Comparison of ENCODE assay signal across 14 cellular contexts in the genomic region with DNA sequence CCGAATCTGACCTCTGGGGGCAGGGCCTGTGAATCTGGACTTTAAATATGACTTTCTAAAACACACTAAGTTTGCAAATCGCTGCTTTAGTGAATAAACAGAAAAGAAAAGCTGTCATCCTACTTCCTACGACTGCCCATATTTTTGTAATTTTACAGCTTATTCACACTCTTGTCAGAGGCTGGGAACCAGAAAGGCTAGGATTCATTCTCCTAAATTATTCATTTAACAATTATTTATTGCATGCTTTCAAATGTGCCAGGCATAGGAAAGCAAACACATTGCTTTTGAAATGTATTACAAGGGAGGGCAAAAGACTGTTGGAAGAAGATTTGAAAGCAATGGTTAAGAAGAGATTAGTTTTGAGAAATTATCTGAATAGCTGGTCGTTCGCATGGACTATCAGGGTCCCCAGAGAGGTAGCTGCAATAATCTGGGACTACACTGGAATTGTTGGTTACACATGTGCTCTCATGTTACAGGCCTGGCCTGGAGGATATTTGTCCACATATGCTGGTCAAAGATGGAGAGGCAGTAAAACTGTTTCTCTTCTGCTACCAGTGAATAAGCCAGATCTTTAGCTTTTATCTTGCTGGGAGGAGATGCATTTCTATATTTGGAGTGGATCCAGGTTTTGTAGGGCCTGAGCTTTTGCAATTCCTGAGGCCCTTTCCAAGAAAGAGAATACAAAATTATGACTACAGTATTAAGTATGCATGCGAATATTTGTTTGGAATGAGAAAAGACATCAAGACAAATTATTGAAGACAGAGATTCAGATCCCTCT.
A peak's percentile ranks its signal among the peaks of the same experiment; 100 is the strongest.
DNase-seq lines count a peak whose midpoint lies in the region; ATAC-seq and TF ChIP-seq lines count a peak whose summit lies in the region.
"Had no signal": no experiment of that assay in that cellular context is flagged by ENCODE, and none has a peak within 500 bp of the region (broad histone marks: within the 10 kb centered on the region; RNA-seq: fewer than 3 reads in every experiment).

No MANE protein-coding gene starts in this region.

- H3K9me2 ChIP-seq in MM.1S (replicated peaks; ENCODE audit: insufficient read depth, low read length) = no peaks in the 10 kb centered on the region

- no peak overlapping the region for H3K4me3 ChIP-seq in MM.1S (ENCODE audit: low read length)

- TF ChIP-seq CTCF in AG09319 (IDR thresholded peaks at IDR 0.05; ENCODE audit: low read depth, low read length) (no peak), MM.1S (IDR thresholded peaks at IDR 0.05; ENCODE audit: low read length) (no peak), nephron (IDR thresholded peaks at IDR 0.05; ENCODE audit: unreplicated experiment in 3 of 3) (no peak)

- no peaks in the 10 kb centered on the region for H4K20me1 ChIP-seq in MM.1S (ENCODE audit: insufficient read depth, low read length)

- peaks cover 20% of the 10 kb centered on the region for H3K4me1 Mint-ChIP-seq in nephron
- no peaks in the 10 kb centered on the region for H3K4me1 Mint-ChIP-seq in activated naive CD8-positive, alpha-beta T cell treated with anti-CD3 and anti-CD28 coated beads, Interleukin-2, amount 50 U/mL, for 24 hours
- H3K4me1 Mint-ChIP-seq: activated CD4-positive, alpha-beta T cell treated with anti-CD3 and anti-CD28 coated beads, Interleukin-2, amount 10 ng/mL, durations not matched to agents 24 days and 14 days had no signal

- H3K79me2 ChIP-seq in MM.1S (ENCODE audit: low read length) = no peaks in the 10 kb centered on the region

- no peaks in the 10 kb centered on the region for H3K9me3 Mint-ChIP-seq in nephron
- no peaks in the 10 kb centered on the region for H3K9me3 Mint-ChIP-seq in activated naive CD8-positive, alpha-beta T cell treated with anti-CD3 and anti-CD28 coated beads, Interleukin-2, amount 50 U/mL, for 24 hours
- H3K9me3 Mint-ChIP-seq: activated CD4-positive, alpha-beta T cell treated with anti-CD3 and anti-CD28 coated beads, Interleukin-2, amount 10 ng/mL, durations not matched to agents 24 days and 14 days had no signal

- H3K27me3 ChIP-seq in MM.1S (replicated peaks; ENCODE audit: insufficient read depth, low read length) = no peaks in the 10 kb centered on the region

- DNase-seq in AG09319 (ENCODE audit: extremely low read depth, low read depth) = peak; percentile 82
- DNase-seq in MM.1S = no peak
- peak; percentile 90 for DNase-seq in fibroblast of gingiva (ENCODE audit: low read depth)
- DNase-seq in activated naive CD8-positive, alpha-beta T cell treated with anti-CD3 and anti-CD28 coated beads, Interleukin-2, amount 50 U/mL, for 24 hours = no peak
- no peak for DNase-seq in activated CD4-positive, alpha-beta T cell treated with anti-CD3 and anti-CD28 coated beads, Interleukin-2, amount 50 U/mL, for 4 hours
- DNase-seq: activated CD4-positive, alpha-beta T cell treated with anti-CD3 and anti-CD28 coated beads, Interleukin-2, amount 10 ng/mL, durations not matched to agents 24 days and 14 days; activated effector memory CD4-positive, alpha-beta T cell treated with Interleukin-2 at 50 U/mL for 16 hours; cortex of kidney; stimulated activated CD4-positive, alpha-beta T cell treated with anti-CD3 and anti-CD28 coated beads, Interleukin-2, amount 100 ng/mL, for 48 hours; stimulated activated naive CD4-positive, alpha-beta T cell treated with Interleukin-2 at 50 U/mL for 16 hours had no signal

- no peaks in the 10 kb centered on the region for H3K4me1 ChIP-seq in MM.1S (ENCODE audit: low read length)

- no peaks in the 10 kb centered on the region for H3K9me3 ChIP-seq in MM.1S (replicated peaks; ENCODE audit: insufficient read depth, low read length)

- H3K4me3 Mint-ChIP-seq in nephron = no peak overlapping the region
- no peak overlapping the region for H3K4me3 Mint-ChIP-seq in activated naive CD8-positive, alpha-beta T cell treated with anti-CD3 and anti-CD28 coated beads, Interleukin-2, amount 50 U/mL, for 24 hours
- H3K4me3 Mint-ChIP-seq: activated CD4-positive, alpha-beta T cell treated with anti-CD3 and anti-CD28 coated beads, Interleukin-2, amount 10 ng/mL, durations not matched to agents 24 days and 14 days had no signal

- H3K27ac Mint-ChIP-seq in nephron = peak overlapping the region; percentile 89 to 95 (median 95)
- H3K27ac Mint-ChIP-seq in activated naive CD8-positive, alpha-beta T cell treated with anti-CD3 and anti-CD28 coated beads, Interleukin-2, amount 50 U/mL, for 24 hours = no peak overlapping the region
- H3K27ac Mint-ChIP-seq: activated CD4-positive, alpha-beta T cell treated with anti-CD3 and anti-CD28 coated beads, Interleukin-2, amount 10 ng/mL, durations not matched to agents 24 days and 14 days had no signal

- no peaks in the 10 kb centered on the region for H3K36me3 ChIP-seq in MM.1S (replicated peaks; ENCODE audit: insufficient read depth, low read length)

- ATAC-seq in GM19452 (IDR thresholded peaks at IDR 0.05; ENCODE audit: unreplicated experiment) = no peak
- no peak for ATAC-seq in activated naive CD8-positive, alpha-beta T cell treated with anti-CD3 and anti-CD28 coated beads, Interleukin-2, amount 50 U/mL, for 24 hours
- ATAC-seq in GM21526 (IDR thresholded peaks at IDR 0.05; ENCODE audit: low FRiP score, unreplicated experiment) = no peak
- ATAC-seq: left lobe of liver had no signal

- H3K36me3 Mint-ChIP-seq in nephron (ENCODE audit: low read depth) = no peaks in the 10 kb centered on the region
- H3K36me3 Mint-ChIP-seq in activated naive CD8-positive, alpha-beta T cell treated with anti-CD3 and anti-CD28 coated beads, Interleukin-2, amount 50 U/mL, for 24 hours (ENCODE audit: low read depth) = no peaks in the 10 kb centered on the region

- H3F3A ChIP-seq in MM.1S (ENCODE audit: insufficient read depth, low read length) = no peaks in the 10 kb centered on the region

- no peak overlapping the region for H3K9ac ChIP-seq in MM.1S (ENCODE audit: low read length)

- H3K4me2 ChIP-seq in MM.1S (ENCODE audit: low read depth, low read length) = no peak overlapping the region

- 0 out of 2 replicates have a peak overlapping the region, but pooled peaks have one; percentile 35 for H2AFZ ChIP-seq in MM.1S (ENCODE audit: low read length)

- H3K27ac ChIP-seq in MM.1S (ENCODE audit: low read length) = no peak overlapping the region

- H3K27me3 Mint-ChIP-seq in nephron (ENCODE audit: low read depth) = no peaks in the 10 kb centered on the region
- no peaks in the 10 kb centered on the region for H3K27me3 Mint-ChIP-seq in activated naive CD8-positive, alpha-beta T cell treated with anti-CD3 and anti-CD28 coated beads, Interleukin-2, amount 50 U/mL, for 24 hours

Comparison
In these comparisons a context has a peak if more than half of its experiments do, and no peak if none do; other contexts are left out.
1. DNase-seq: peak in AG09319 (single experiment) and fibroblast of gingiva (single experiment); none in MM.1S (single experiment), activated naive CD8-positive, alpha-beta T cell treated with anti-CD3 and anti-CD28 coated beads, Interleukin-2, amount 50 U/mL, for 24 hours (single experiment) and activated CD4-positive, alpha-beta T cell treated with anti-CD3 and anti-CD28 coated beads, Interleukin-2, amount 50 U/mL, for 4 hours (0 of 2).